In genomic region chr7:141573511-141573910, GRCh38 we compare ENCODE assay signal across 25 cellular contexts.
"Had no signal": no experiment of that assay in that cellular context is flagged by ENCODE, and none has a peak within 500 bp of the region (broad histone marks: within the 10 kb centered on the region; RNA-seq: fewer than 3 reads in every experiment).

No MANE protein-coding gene starts in this region.

- H3K4me1 Mint-ChIP-seq: mesothelial cell of epicardium, neural crest cell had no signal

- H3K4me3 Mint-ChIP-seq: effector memory CD8-positive, alpha-beta T cell; mesothelial cell of epicardium; natural killer cell treated with Interleukin-12 subunit alpha and Interleukin-12 subunit beta and Interleukin-15 and Interleukin-18, amount 100 ng/mL, for 72 hours; neural crest cell; stimulated activated naive B cell treated with anti-CD40 and anti-IgM and Interleukin-4, amounts not matched to agents 10 μg/mL and 1 μg/mL and 100 μg/mL, for 72 hours; stimulated activated naive CD8-positive, alpha-beta T cell treated with anti-CD3 and anti-CD28 coated beads, Interleukin-15, Interleukin-2, amounts not matched to agents 100 ng/mL and 50 ng/mL, for 24 hours had no signal

- FAIRE-seq: endometrium, frontal cortex, pancreas had no signal

- DNase-seq: cerebellar nuclear complex; cortex of kidney; effector memory CD8-positive, alpha-beta T cell; head of caudate nucleus; hippocampal formation; islet precursor cell; kidney glomerular epithelial cell; mesenchymal stem cell; mucosa of descending colon; naive B cell; pancreas; sigmoid colon; spleen; stimulated activated CD4-positive, alpha-beta T cell treated with anti-CD3 and anti-CD28 coated beads, Interleukin-2, amount 100 ng/mL, for 48 hours; stimulated activated naive B cell treated with anti-CD40 and anti-IgM and Interleukin-4, amounts not matched to agents 10 μg/mL and 1 μg/mL and 100 μg/mL, for 72 hours; transverse colon had no signal

- ATAC-seq: effector memory CD8-positive, alpha-beta T cell; mucosa of descending colon; natural killer cell treated with Interleukin-12 subunit alpha and Interleukin-12 subunit beta and Interleukin-15 and Interleukin-18, amount 100 ng/mL, for 72 hours; pancreas; stimulated activated naive B cell treated with anti-CD40 and anti-IgM and Interleukin-4, amounts not matched to agents 10 μg/mL and 1 μg/mL and 100 μg/mL, for 72 hours had no signal

- H3K27me3 Mint-ChIP-seq: effector memory CD8-positive, alpha-beta T cell; naive B cell; natural killer cell treated with Interleukin-12 subunit alpha and Interleukin-12 subunit beta and Interleukin-15 and Interleukin-18, amount 100 ng/mL, for 72 hours; stimulated activated naive B cell treated with anti-CD40 and anti-IgM and Interleukin-4, amounts not matched to agents 10 μg/mL and 1 μg/mL and 100 μg/mL, for 72 hours; stimulated activated naive CD8-positive, alpha-beta T cell treated with anti-CD3 and anti-CD28 coated beads, Interleukin-15, Interleukin-2, amounts not matched to agents 100 ng/mL and 50 ng/mL, for 24 hours had no signal

- H3K4me3 ChIP-seq: mucosa of descending colon, pancreas, sigmoid colon, skin epidermis, spleen, transverse colon, vagina had no signal

- H3K27ac Mint-ChIP-seq: effector memory CD8-positive, alpha-beta T cell; mesothelial cell of epicardium; stimulated activated naive B cell treated with anti-CD40 and anti-IgM and Interleukin-4, amounts not matched to agents 10 μg/mL and 1 μg/mL and 100 μg/mL, for 72 hours had no signal

- H3K27ac ChIP-seq: neutrophil, pancreas, sigmoid colon, skin epidermis, spleen, transverse colon, vagina had no signal
